1 cellular context compared by ENCODE assay signal in genomic region chr17:64006361-64007088, GRCh38.
TF ChIP-seq lines count a peak whose summit lies in the region.

No MANE protein-coding gene starts in this region.

TF ChIP-seq in HepG2, 621 proteins besides CTCF, POLR2A, EP300 and RAD21 (continued from another document):
- TF ChIP-seq CREM (IDR thresholded peaks at IDR 0.05) = no peak
- no peak for TF ChIP-seq CREM (CRISPR knock-in tag; IDR thresholded peaks at IDR 0.05)
- TF ChIP-seq, protein P1, sequence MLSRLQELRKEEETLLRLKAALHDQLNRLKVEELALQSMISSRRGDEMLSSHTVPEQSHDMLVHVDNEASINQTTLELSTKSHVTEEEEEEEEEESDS (CRISPR knock-in tag; IDR thresholded peaks at IDR 0.05; ENCODE audit: borderline replicate concordance) = no peak
- TF ChIP-seq, protein P2, sequence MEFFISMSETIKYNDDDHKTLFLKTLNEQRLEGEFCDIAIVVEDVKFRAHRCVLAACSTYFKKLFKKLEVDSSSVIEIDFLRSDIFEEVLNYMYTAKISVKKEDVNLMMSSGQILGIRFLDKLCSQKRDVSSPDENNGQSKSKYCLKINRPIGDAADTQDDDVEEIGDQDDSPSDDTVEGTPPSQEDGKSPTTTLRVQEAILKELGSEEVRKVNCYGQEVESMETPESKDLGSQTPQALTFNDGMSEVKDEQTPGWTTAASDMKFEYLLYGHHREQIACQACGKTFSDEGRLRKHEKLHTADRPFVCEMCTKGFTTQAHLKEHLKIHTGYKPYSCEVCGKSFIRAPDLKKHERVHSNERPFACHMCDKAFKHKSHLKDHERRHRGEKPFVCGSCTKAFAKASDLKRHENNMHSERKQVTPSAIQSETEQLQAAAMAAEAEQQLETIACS (CRISPR knock-in tag; IDR thresholded peaks at IDR 0.05) = no peak
- no peak; the same call in 1 of the 2 replicates for TF ChIP-seq MED1 (CRISPR knock-in tag; IDR thresholded peaks at IDR 0.05)
- TF ChIP-seq ZNF333 (CRISPR knock-in tag; IDR thresholded peaks at IDR 0.05; ENCODE audit: borderline replicate concordance) = no peak
- no peak for TF ChIP-seq ZNF552 (CRISPR knock-in tag; IDR thresholded peaks at IDR 0.05; ENCODE audit: borderline replicate concordance)
- 0 out of 2 replicates have a peak, but pooled peaks have one; percentile 7 for TF ChIP-seq FOXP4 (CRISPR knock-in tag; IDR thresholded peaks at IDR 0.05)
- TF ChIP-seq ZFY (CRISPR knock-in tag; IDR thresholded peaks at IDR 0.05) = peak; percentile 56; the same call in 1 of the 2 replicates
- TF ChIP-seq, protein P3, sequence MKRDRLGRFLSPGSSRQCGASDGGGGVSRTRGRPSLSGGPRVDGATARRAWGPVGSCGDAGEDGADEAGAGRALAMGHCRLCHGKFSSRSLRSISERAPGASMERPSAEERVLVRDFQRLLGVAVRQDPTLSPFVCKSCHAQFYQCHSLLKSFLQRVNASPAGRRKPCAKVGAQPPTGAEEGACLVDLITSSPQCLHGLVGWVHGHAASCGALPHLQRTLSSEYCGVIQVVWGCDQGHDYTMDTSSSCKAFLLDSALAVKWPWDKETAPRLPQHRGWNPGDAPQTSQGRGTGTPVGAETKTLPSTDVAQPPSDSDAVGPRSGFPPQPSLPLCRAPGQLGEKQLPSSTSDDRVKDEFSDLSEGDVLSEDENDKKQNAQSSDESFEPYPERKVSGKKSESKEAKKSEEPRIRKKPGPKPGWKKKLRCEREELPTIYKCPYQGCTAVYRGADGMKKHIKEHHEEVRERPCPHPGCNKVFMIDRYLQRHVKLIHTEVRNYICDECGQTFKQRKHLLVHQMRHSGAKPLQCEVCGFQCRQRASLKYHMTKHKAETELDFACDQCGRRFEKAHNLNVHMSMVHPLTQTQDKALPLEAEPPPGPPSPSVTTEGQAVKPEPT (CRISPR knock-in tag; IDR thresholded peaks at IDR 0.05; ENCODE audit: low read depth) = 0 out of 2 replicates have a peak, but pooled peaks have one; percentile 15
- TF ChIP-seq ZBTB46 (CRISPR knock-in tag; IDR thresholded peaks at IDR 0.05; ENCODE audit: borderline replicate concordance) = no peak
- no peak for TF ChIP-seq NFIC (IDR thresholded peaks at IDR 0.05; ENCODE audit: low read length)
